Comparison of ENCODE assay signal across 10 cellular contexts in the genomic region with DNA sequence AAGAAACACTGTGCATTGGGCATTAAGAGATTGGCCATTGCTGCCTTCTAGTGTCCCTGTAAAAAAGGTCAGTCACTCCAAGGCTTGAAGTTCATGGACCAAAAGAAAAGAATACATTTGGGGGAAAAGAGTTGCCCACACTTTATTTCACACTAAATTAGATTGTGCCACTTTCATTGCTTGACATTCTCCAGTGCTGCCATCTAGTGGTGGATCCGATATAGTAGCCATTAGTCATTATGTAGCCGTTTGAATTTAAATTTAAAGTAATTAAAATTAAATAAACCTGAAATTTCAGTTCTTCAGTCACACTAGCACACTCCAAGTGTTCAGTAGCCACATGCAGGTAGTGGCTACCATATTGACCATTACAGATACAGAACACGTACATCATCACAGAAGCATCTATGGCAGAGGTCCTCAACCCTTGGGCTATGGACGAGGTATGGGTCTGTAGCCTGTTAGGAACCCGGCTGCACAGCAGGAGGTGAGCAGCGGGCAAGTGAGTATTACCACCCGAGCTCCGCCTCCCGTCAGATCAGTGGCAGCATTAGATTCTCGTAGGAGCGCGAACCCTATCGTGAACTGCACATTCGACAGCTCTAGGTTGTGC. TPM values are rescaled to one million over a fixed set of nuclear protein-coding genes. Genes with fewer than 3 reads are reported as not detected.
DNase-seq lines count a peak whose midpoint lies in the region; ATAC-seq and FAIRE-seq lines count a peak whose summit lies in the region.
"Had no signal": no experiment of that assay in that cellular context is flagged by ENCODE, and none has a peak within 500 bp of the region (broad histone marks: within the 10 kb centered on the region; RNA-seq: fewer than 3 reads in every experiment).

No MANE protein-coding gene starts in this region.

- FAIRE-seq in islet of Langerhans (lab: Jason Lieb, UNC), result peak; percentile 95

- no peaks in the 10 kb centered on the region for H3K36me3 Mint-ChIP-seq in activated T-cell treated with anti-CD3 and anti-CD28 coated beads, Interleukin-2, amount 50 U/mL, for 4 hours (ENCODE audit: insufficient read depth)

- no peak for ATAC-seq in activated T-cell treated with anti-CD3 and anti-CD28 coated beads, Interleukin-2, amount 50 U/mL, for 4 hours
- ATAC-seq in HG03095 (IDR thresholded peaks at IDR 0.05; ENCODE audit: unreplicated experiment), result no peak
- ATAC-seq: stimulated activated naive CD8-positive, alpha-beta T cell treated with anti-CD3 and anti-CD28 coated beads, Interleukin-15, amount 100 ng/mL, for 72 hours had no signal

- H3K36me3 ChIP-seq in adipocyte (ENCODE audit: control insufficient read depth, insufficient read depth, low read length, severe bottlenecking), result no peaks in the 10 kb centered on the region

- H3K9me3 Mint-ChIP-seq in activated T-cell treated with anti-CD3 and anti-CD28 coated beads, Interleukin-2, amount 50 U/mL, for 4 hours, result no peaks in the 10 kb centered on the region
- H3K9me3 Mint-ChIP-seq: central memory CD8-positive, alpha-beta T cell; stimulated activated naive CD8-positive, alpha-beta T cell treated with anti-CD3 and anti-CD28 coated beads, Interleukin-15, amount 100 ng/mL, for 72 hours had no signal

- no peaks in the 10 kb centered on the region for H3K4me1 Mint-ChIP-seq in activated T-cell treated with anti-CD3 and anti-CD28 coated beads, Interleukin-2, amount 50 U/mL, for 4 hours (ENCODE audit: low read depth)
- H3K4me1 Mint-ChIP-seq: central memory CD8-positive, alpha-beta T cell; stimulated activated naive CD8-positive, alpha-beta T cell treated with anti-CD3 and anti-CD28 coated beads, Interleukin-15, amount 100 ng/mL, for 72 hours had no signal

- H3K4me1 ChIP-seq in adipocyte (ENCODE audit: control insufficient read depth, insufficient read depth, low read length), result no peaks in the 10 kb centered on the region

- no peak overlapping the region for H3K9ac ChIP-seq in adipocyte (ENCODE audit: low read length)

- H3K27me3 ChIP-seq in adipocyte (replicated peaks; ENCODE audit: control insufficient read depth, insufficient read depth, low read length), result peaks cover 43% of the 10 kb centered on the region

- peaks cover 33% of the 10 kb centered on the region for H3K27me3 Mint-ChIP-seq in activated T-cell treated with anti-CD3 and anti-CD28 coated beads, Interleukin-2, amount 50 U/mL, for 4 hours (ENCODE audit: low read depth)

- DNase-seq in activated T-cell treated with anti-CD3 and anti-CD28 coated beads, Interleukin-2, amount 50 U/mL, for 4 hours, result peak; percentile 12
- no peak for DNase-seq in activated T-cell treated with anti-CD3 and anti-CD28 coated beads, Interleukin-2, amount 50 U/mL, for 1 hour
- peak; percentile 66 for DNase-seq in NAMALWA (ENCODE audit: low spot score)
- DNase-seq in adipocyte (ENCODE audit: low read depth), result peak; percentile 85
- peak; percentile 63 for DNase-seq in stimulated activated CD8-positive, alpha-beta memory T cell treated with anti-CD3 and anti-CD28 coated beads, Interleukin-4, amount 100 ng/mL, for 48 hours
- no peak for DNase-seq in GDM1 (lab: John Stamatoyannopoulos, UW)

- no peaks in the 10 kb centered on the region for H3K9me3 ChIP-seq in adipocyte (ENCODE audit: control insufficient read depth, low read length)

- no peak overlapping the region for H3K4me3 ChIP-seq in adipocyte (ENCODE audit: low read length)

- no peak overlapping the region for H3K4me3 Mint-ChIP-seq in activated T-cell treated with anti-CD3 and anti-CD28 coated beads, Interleukin-2, amount 50 U/mL, for 4 hours
- H3K4me3 Mint-ChIP-seq: central memory CD8-positive, alpha-beta T cell; stimulated activated naive CD8-positive, alpha-beta T cell treated with anti-CD3 and anti-CD28 coated beads, Interleukin-15, amount 100 ng/mL, for 72 hours had no signal

RNA-seq across cellular contexts. Expression of a gene that starts 21.9 kb away (rescaled TPM):
- under 1 TPM in 1 of 3 donors, not detected in 2; 0.13 TPM for total RNA-seq in activated T-cell treated with anti-CD3 and anti-CD28 coated beads, Interleukin-2, amount 50 U/mL, for 4 hours

Comparison
In these comparisons a context has a peak if more than half of its experiments do, and no peak if none do; other contexts are left out.
1. DNase-seq: peak in activated T-cell treated with anti-CD3 and anti-CD28 coated beads, Interleukin-2, amount 50 U/mL, for 4 hours (single experiment), NAMALWA (single experiment), adipocyte (single experiment) and stimulated activated CD8-positive, alpha-beta memory T cell treated with anti-CD3 and anti-CD28 coated beads, Interleukin-4, amount 100 ng/mL, for 48 hours (single experiment); none in activated T-cell treated with anti-CD3 and anti-CD28 coated beads, Interleukin-2, amount 50 U/mL, for 1 hour (single experiment) and GDM1 (single experiment).